ENCODE assay signal across 10 cellular contexts in the genomic region with DNA sequence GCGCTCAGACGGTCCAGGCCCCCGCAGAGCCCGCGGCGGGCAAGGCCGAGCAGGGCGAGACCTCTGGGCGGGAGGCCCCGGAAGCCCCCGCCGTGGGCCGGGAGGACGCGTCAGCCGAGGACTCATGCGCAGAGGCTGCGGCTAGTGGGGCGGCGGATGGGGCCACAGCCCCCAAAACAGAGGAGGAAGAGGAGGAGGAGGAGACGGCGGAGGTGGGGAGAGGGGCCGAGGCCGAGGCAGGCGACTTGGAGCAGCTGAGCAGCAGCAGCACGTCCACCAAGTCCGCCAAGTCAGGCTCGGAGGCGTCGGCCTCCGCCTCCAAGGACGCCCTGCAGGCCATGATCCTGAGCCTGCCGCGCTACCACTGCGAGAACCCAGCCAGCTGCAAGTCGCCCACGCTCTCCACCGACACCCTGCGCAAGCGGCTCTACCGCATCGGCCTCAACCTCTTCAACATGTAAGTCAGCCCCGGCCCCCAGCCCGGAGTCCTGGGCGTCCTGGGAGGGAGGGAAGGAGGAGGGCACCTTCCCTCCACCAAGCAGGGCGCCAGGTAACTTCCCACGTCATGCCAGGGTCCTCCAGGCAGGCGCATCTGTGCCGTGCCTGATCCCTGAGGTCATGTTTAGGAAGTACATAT.
DNase-seq lines count a peak whose midpoint lies in the region; ATAC-seq and TF ChIP-seq lines count a peak whose summit lies in the region.
"Had no signal": no experiment of that assay in that cellular context is flagged by ENCODE, and none has a peak within 500 bp of the region (broad histone marks: within the 10 kb centered on the region; RNA-seq: fewer than 3 reads in every experiment).

No MANE protein-coding gene starts in this region.

- H3K27ac ChIP-seq in A673 (ENCODE audit: low read depth, low read length, poor library complexity, severe bottlenecking) (no peak overlapping the region), ovary (peak overlapping the region in 1 of 2 donors; percentile 11)
- H3K27ac ChIP-seq: BLaER1 treated with 17β-estradiol and CSF1 and Interleukin-3, amounts not matched to agents 10 nM and 100 nM had no signal

- no TSS peak for BruUV-seq in A673 (replicated peaks; lab: Mats Ljungman, UMichigan)

- peaks cover 3% of the 10 kb centered on the region for H3K36me3 Mint-ChIP-seq in endothelial cell (ENCODE audit: low read depth, unreplicated experiment)

- 4 to 9% (median 6%) methylated on average over 45 to 49 of the region's 49 CpGs for WGBS in ovary, 3 donors

- H3K4me1 ChIP-seq in A673 (ENCODE audit: insufficient read depth, low read length, poor library complexity, severe bottlenecking) (no peaks in the 10 kb centered on the region), ovary (ENCODE audit: insufficient read depth) (peaks cover 5% of the 10 kb centered on the region)
- H3K4me1 ChIP-seq: BLaER1 treated with 17β-estradiol and CSF1 and Interleukin-3, amounts not matched to agents 10 nM and 100 nM had no signal

- POLR2A ChIA-PET in A673 (lab: Charles Lee; ENCODE audit: low non-redundant PET): no interaction called here

- peaks cover 28% of the 10 kb centered on the region for H3K27me3 ChIP-seq in A673 (replicated peaks; ENCODE audit: insufficient read depth, low read depth, low read length, poor library complexity)
- H3K27me3 ChIP-seq in ovary: no peaks in the 10 kb centered on the region
- H3K27me3 ChIP-seq: BLaER1 treated with 17β-estradiol and CSF1 and Interleukin-3, amounts not matched to agents 10 nM and 100 nM had no signal

- no peak for TF ChIP-seq EP300 in ovary (IDR thresholded peaks at IDR 0.05)

- no peak for TF ChIP-seq POLR2A in ovary (IDR thresholded peaks at IDR 0.05)

- H3K9me3 Mint-ChIP-seq in endothelial cell (ENCODE audit: unreplicated experiment): no peaks in the 10 kb centered on the region

- TF ChIP-seq CTCF in A673 (conservative IDR thresholded peaks at IDR 0.05; ENCODE audit: low read depth, low read length) (no peak), fibroblast of pulmonary artery (IDR thresholded peaks at IDR 0.05; ENCODE audit: low read length, missing control alignments) (no peak), ovary (IDR thresholded peaks at IDR 0.05) (no peak), endothelial cell (IDR thresholded peaks at IDR 0.05; ENCODE audit: unreplicated experiment) (no peak)

- H3K4me3 ChIP-seq in A673 (ENCODE audit: low read depth, low read length, poor library complexity, severe bottlenecking): peak overlapping the region; percentile 11
- H3K4me3 ChIP-seq in fibroblast of pulmonary artery (replicated peaks; ENCODE audit: low read depth, low read length): no peak overlapping the region
- H3K4me3 ChIP-seq in ovary: peak overlapping the region; percentile 6
- H3K4me3 ChIP-seq: BLaER1 treated with 17β-estradiol and CSF1 and Interleukin-3, amounts not matched to agents 10 nM and 100 nM had no signal

- intact Hi-C loops in A673 (cut with micrococcal nuclease; ENCODE audit: unreplicated experiment): no loop called here
- intact Hi-C loops in ovary (cut with DNase I): no loop called here

- DNase-seq in A673 (ENCODE audit: low spot score) (peak; percentile 29), fibroblast of pulmonary artery (ENCODE audit: low read depth) (peak; percentile 12), ovary (peak in 3 of 5 donors; percentile 15 to 53 (median 51)), dermis blood vessel endothelial cell (no peak), endothelial cell (ENCODE audit: low spot score) (no peak), NCI-H510A (lab: John Stamatoyannopoulos, UW) (no peak)
- peak; percentile 69 for DNase-seq in activated CD8-positive, alpha-beta memory T cell treated with anti-CD3 and anti-CD28 coated beads for 24 hours
- DNase-seq: amniotic stem cell had no signal

- H3K36me3 ChIP-seq in A673 (ENCODE audit: insufficient read depth, low read length, poor library complexity, severe bottlenecking): no peaks in the 10 kb centered on the region
- no peaks in the 10 kb centered on the region for H3K36me3 ChIP-seq in ovary
- H3K36me3 ChIP-seq: BLaER1 treated with 17β-estradiol and CSF1 and Interleukin-3, amounts not matched to agents 10 nM and 100 nM had no signal

- no peak overlapping the region for H3K27ac Mint-ChIP-seq in endothelial cell (ENCODE audit: unreplicated experiment)

- CTCF ChIA-PET in A673 (lab: Charles Lee): no interaction called here

- ATAC-seq in HG02885 (IDR thresholded peaks at IDR 0.05; ENCODE audit: poor library complexity, unreplicated experiment): no peak

- peaks cover 4% of the 10 kb centered on the region for H3K27me3 Mint-ChIP-seq in endothelial cell (ENCODE audit: unreplicated experiment)

- H3K9me3 ChIP-seq in A673 (ENCODE audit: low read depth, low read length, poor library complexity, severe bottlenecking) (no peaks in the 10 kb centered on the region), ovary (no peaks in the 10 kb centered on the region)
- H3K9me3 ChIP-seq: BLaER1 treated with 17β-estradiol and CSF1 and Interleukin-3, amounts not matched to agents 10 nM and 100 nM had no signal

- H3K4me3 Mint-ChIP-seq in endothelial cell (ENCODE audit: unreplicated experiment): no peak overlapping the region

- H3K4me1 Mint-ChIP-seq in endothelial cell (ENCODE audit: unreplicated experiment): peaks cover 47% of the 10 kb centered on the region

Comparison
In these comparisons a context has a peak if more than half of its experiments do, and no peak if none do; other contexts are left out.
1. DNase-seq: peak in A673 (single experiment), activated CD8-positive, alpha-beta memory T cell treated with anti-CD3 and anti-CD28 coated beads for 24 hours (single experiment), fibroblast of pulmonary artery (single experiment) and ovary (3 of 5); none in dermis blood vessel endothelial cell (single experiment), endothelial cell (single experiment) and NCI-H510A (single experiment).